Comparison of ENCODE assay signal across 2 cellular contexts in the genomic region with DNA sequence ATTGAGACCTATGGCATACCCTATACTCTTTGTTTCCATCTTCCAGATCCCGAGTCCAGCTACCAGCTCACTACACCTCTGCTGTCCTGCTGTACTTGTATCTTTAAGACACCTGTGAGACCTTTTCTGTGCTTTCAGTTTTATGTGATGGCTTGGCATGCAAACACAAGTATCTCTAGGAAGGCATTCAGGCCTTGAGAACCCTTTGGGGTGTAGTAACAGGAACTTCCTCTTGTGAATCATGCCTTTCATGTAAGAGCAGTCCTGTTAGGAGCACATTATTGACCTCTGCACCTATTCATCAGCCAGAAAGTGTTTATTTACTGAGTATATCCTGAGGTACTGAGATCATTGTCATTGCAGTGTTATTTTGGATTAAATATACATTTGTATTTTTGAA.
TF ChIP-seq lines count a peak whose summit lies in the region.

No MANE protein-coding gene starts in this region.

TF ChIP-seq in GM23338, 12 proteins besides CTCF, POLR2A, EP300 and RAD21 (continued from another document and continues in another):
- TF ChIP-seq, protein P1, sequence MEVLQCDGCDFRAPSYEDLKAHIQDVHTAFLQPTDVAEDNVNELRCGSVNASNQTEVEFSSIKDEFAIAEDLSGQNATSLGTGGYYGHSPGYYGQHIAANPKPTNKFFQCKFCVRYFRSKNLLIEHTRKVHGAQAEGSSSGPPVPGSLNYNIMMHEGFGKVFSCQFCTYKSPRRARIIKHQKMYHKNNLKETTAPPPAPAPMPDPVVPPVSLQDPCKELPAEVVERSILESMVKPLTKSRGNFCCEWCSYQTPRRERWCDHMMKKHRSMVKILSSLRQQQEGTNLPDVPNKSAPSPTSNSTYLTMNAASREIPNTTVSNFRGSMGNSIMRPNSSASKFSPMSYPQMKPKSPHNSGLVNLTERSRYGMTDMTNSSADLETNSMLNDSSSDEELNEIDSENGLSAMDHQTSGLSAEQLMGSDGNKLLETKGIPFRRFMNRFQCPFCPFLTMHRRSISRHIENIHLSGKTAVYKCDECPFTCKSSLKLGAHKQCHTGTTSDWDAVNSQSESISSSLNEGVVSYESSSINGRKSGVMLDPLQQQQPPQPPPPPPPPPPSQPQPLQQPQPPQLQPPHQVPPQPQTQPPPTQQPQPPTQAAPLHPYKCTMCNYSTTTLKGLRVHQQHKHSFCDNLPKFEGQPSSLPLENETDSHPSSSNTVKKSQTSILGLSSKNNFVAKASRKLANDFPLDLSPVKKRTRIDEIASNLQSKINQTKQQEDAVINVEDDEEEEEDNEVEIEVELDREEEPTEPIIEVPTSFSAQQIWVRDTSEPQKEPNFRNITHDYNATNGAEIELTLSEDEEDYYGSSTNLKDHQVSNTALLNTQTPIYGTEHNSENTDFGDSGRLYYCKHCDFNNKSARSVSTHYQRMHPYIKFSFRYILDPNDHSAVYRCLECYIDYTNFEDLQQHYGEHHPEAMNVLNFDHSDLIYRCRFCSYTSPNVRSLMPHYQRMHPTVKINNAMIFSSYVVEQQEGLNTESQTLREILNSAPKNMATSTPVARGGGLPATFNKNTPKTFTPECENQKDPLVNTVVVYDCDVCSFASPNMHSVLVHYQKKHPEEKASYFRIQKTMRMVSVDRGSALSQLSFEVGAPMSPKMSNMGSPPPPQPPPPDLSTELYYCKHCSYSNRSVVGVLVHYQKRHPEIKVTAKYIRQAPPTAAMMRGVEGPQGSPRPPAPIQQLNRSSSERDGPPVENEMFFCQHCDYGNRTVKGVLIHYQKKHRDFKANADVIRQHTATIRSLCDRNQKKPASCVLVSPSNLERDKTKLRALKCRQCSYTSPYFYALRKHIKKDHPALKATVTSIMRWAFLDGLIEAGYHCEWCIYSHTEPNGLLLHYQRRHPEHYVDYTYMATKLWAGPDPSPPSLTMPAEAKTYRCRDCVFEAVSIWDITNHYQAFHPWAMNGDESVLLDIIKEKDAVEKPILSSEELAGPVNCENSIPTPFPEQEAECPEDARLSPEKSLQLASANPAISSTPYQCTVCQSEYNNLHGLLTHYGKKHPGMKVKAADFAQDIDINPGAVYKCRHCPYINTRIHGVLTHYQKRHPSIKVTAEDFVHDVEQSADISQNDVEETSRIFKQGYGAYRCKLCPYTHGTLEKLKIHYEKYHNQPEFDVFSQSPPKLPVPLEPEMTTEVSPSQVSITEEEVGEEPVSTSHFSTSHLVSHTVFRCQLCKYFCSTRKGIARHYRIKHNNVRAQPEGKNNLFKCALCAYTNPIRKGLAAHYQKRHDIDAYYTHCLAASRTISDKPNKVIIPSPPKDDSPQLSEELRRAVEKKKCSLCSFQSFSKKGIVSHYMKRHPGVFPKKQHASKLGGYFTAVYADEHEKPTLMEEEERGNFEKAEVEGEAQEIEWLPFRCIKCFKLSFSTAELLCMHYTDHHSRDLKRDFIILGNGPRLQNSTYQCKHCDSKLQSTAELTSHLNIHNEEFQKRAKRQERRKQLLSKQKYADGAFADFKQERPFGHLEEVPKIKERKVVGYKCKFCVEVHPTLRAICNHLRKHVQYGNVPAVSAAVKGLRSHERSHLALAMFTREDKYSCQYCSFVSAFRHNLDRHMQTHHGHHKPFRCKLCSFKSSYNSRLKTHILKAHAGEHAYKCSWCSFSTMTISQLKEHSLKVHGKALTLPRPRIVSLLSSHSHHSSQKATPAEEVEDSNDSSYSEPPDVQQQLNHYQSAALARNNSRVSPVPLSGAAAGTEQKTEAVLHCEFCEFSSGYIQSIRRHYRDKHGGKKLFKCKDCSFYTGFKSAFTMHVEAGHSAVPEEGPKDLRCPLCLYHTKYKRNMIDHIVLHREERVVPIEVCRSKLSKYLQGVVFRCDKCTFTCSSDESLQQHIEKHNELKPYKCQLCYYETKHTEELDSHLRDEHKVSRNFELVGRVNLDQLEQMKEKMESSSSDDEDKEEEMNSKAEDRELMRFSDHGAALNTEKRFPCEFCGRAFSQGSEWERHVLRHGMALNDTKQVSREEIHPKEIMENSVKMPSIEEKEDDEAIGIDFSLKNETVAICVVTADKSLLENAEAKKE (CRISPR knock-in tag; IDR thresholded peaks at IDR 0.05), result no peak
- TF ChIP-seq ZNF114 (CRISPR knock-in tag; IDR thresholded peaks at IDR 0.05), result no peak
- TF ChIP-seq STAT1 (IDR thresholded peaks at IDR 0.05; ENCODE audit: unreplicated experiment), result no peak
- no peak for TF ChIP-seq CREB1 (CRISPR knock-in tag; IDR thresholded peaks at IDR 0.05; ENCODE audit: low read depth)
- TF ChIP-seq, protein P2, sequence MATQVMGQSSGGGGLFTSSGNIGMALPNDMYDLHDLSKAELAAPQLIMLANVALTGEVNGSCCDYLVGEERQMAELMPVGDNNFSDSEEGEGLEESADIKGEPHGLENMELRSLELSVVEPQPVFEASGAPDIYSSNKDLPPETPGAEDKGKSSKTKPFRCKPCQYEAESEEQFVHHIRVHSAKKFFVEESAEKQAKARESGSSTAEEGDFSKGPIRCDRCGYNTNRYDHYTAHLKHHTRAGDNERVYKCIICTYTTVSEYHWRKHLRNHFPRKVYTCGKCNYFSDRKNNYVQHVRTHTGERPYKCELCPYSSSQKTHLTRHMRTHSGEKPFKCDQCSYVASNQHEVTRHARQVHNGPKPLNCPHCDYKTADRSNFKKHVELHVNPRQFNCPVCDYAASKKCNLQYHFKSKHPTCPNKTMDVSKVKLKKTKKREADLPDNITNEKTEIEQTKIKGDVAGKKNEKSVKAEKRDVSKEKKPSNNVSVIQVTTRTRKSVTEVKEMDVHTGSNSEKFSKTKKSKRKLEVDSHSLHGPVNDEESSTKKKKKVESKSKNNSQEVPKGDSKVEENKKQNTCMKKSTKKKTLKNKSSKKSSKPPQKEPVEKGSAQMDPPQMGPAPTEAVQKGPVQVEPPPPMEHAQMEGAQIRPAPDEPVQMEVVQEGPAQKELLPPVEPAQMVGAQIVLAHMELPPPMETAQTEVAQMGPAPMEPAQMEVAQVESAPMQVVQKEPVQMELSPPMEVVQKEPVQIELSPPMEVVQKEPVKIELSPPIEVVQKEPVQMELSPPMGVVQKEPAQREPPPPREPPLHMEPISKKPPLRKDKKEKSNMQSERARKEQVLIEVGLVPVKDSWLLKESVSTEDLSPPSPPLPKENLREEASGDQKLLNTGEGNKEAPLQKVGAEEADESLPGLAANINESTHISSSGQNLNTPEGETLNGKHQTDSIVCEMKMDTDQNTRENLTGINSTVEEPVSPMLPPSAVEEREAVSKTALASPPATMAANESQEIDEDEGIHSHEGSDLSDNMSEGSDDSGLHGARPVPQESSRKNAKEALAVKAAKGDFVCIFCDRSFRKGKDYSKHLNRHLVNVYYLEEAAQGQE (IDR thresholded peaks at IDR 0.05; ENCODE audit: unreplicated experiment), result no peak
- TF ChIP-seq NANOG (IDR thresholded peaks at IDR 0.05; ENCODE audit: borderline replicate concordance), result no peak
- TF ChIP-seq EZH2phosphoT487 (IDR thresholded peaks at IDR 0.05; ENCODE audit: unreplicated experiment), result no peak
- TF ChIP-seq, protein P3, sequence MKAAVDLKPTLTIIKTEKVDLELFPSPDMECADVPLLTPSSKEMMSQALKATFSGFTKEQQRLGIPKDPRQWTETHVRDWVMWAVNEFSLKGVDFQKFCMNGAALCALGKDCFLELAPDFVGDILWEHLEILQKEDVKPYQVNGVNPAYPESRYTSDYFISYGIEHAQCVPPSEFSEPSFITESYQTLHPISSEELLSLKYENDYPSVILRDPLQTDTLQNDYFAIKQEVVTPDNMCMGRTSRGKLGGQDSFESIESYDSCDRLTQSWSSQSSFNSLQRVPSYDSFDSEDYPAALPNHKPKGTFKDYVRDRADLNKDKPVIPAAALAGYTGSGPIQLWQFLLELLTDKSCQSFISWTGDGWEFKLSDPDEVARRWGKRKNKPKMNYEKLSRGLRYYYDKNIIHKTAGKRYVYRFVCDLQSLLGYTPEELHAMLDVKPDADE (IDR thresholded peaks at IDR 0.05), result no peak
- TF ChIP-seq POLR2AphosphoS5 (IDR thresholded peaks at IDR 0.05; ENCODE audit: low read depth), result no peak
- no peak for TF ChIP-seq EZH2 (IDR thresholded peaks at IDR 0.05; ENCODE audit: low read depth, unreplicated experiment)

TF ChIP-seq in IMR-90, 13 proteins besides CTCF, POLR2A, EP300 and RAD21 (continued from another document):
- TF ChIP-seq, protein P4, sequence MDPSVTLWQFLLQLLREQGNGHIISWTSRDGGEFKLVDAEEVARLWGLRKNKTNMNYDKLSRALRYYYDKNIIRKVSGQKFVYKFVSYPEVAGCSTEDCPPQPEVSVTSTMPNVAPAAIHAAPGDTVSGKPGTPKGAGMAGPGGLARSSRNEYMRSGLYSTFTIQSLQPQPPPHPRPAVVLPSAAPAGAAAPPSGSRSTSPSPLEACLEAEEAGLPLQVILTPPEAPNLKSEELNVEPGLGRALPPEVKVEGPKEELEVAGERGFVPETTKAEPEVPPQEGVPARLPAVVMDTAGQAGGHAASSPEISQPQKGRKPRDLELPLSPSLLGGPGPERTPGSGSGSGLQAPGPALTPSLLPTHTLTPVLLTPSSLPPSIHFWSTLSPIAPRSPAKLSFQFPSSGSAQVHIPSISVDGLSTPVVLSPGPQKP (IDR thresholded peaks at IDR 0.05; ENCODE audit: borderline replicate concordance, low read depth, low read length), result no peak
- TF ChIP-seq, protein P5, sequence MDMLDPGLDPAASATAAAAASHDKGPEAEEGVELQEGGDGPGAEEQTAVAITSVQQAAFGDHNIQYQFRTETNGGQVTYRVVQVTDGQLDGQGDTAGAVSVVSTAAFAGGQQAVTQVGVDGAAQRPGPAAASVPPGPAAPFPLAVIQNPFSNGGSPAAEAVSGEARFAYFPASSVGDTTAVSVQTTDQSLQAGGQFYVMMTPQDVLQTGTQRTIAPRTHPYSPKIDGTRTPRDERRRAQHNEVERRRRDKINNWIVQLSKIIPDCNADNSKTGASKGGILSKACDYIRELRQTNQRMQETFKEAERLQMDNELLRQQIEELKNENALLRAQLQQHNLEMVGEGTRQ (IDR thresholded peaks at IDR 0.05; ENCODE audit: low read depth, low read length), result no peak
- no peak for TF ChIP-seq BHLHE40 (IDR thresholded peaks at IDR 0.05; ENCODE audit: low read depth, low read length)
- no peak for TF ChIP-seq MAFK (IDR thresholded peaks at IDR 0.05; ENCODE audit: low read depth, low read length)
- TF ChIP-seq MAZ (IDR thresholded peaks at IDR 0.05; ENCODE audit: borderline replicate concordance, low read depth, low read length), result no peak
- no peak for TF ChIP-seq NFE2L2 (IDR thresholded peaks at IDR 0.05; ENCODE audit: low read depth, low read length)
- TF ChIP-seq FOS (IDR thresholded peaks at IDR 0.05; ENCODE audit: low read depth, low read length), result no peak
- no peak for TF ChIP-seq MXI1 (IDR thresholded peaks at IDR 0.05; ENCODE audit: borderline replicate concordance, low read depth, low read length)
- no peak for TF ChIP-seq CHD1 (IDR thresholded peaks at IDR 0.05; ENCODE audit: low read depth, low read length)
TF ChIP-seq in IMR-90: peak in this region for 0.
